ENCODE assay signal across 8 cellular contexts in the genomic region with DNA sequence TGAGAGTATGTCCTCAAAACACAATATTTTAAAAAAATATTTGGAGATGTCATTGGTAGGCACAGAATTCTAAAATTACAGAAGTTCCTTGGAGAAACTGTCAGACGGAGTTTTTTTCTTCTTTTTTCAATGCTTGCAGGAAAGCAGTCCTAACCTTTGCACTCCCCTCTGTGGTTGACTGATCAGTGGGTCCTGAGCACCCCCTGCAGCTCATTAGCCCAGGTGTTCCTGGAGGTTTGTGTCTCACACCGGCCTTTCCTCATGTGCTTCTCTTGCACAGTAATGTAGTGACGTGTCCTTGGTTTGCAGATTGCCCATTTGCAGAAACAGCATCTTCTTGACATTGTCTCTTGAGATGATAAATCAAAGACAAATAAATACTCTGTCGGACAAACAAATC.
DNase-seq lines count a peak whose midpoint lies in the region; ATAC-seq, FAIRE-seq and TF ChIP-seq lines count a peak whose summit lies in the region.

No MANE protein-coding gene starts in this region.

- TF ChIP-seq POLR2A in GM12891 (IDR thresholded peaks at IDR 0.05; ENCODE audit: low read depth, low read length): no peak

- DNase-seq in GM12891 (ENCODE audit: insufficient read length, low spot score) (no peak), NCI-H345 (lab: John Stamatoyannopoulos, UW) (no peak), GM19240 (ENCODE audit: insufficient read length, low spot score) (no peak), NCI-H1436 (lab: John Stamatoyannopoulos, UW) (no peak)
- DNase-seq in stimulated activated CD4-positive, alpha-beta T cell treated with anti-CD3 and anti-CD28 coated beads, TNF-alpha, amount 100 ng/mL, for 24 hours (ENCODE audit: low read depth in 3 of 3): peak; percentile 42 to 67 (median 60)

- peaks cover 4% of the 10 kb centered on the region for H3K4me1 Mint-ChIP-seq in activated naive CD8-positive, alpha-beta T cell (ENCODE audit: low read depth)

- H3K27me3 Mint-ChIP-seq in activated naive CD8-positive, alpha-beta T cell: peaks cover 6% of the 10 kb centered on the region

- no peak overlapping the region for H3K4me3 Mint-ChIP-seq in activated naive CD8-positive, alpha-beta T cell

- H3K36me3 Mint-ChIP-seq in activated naive CD8-positive, alpha-beta T cell: no peaks in the 10 kb centered on the region

- peak overlapping the region; percentile 8 for H3K27ac Mint-ChIP-seq in activated naive CD8-positive, alpha-beta T cell

- 0 out of 3 replicates have a peak, but pooled peaks have one; percentile 61 for ATAC-seq in SK-N-SH treated with all-trans-retinoic acid at 6 μM for 48 hours
- ATAC-seq in GM21390 (IDR thresholded peaks at IDR 0.05; ENCODE audit: unreplicated experiment): no peak

- no peaks in the 10 kb centered on the region for H3K9me3 Mint-ChIP-seq in activated naive CD8-positive, alpha-beta T cell (ENCODE audit: low read depth)

- peak; percentile 41 for FAIRE-seq in GM12891 (lab: Jason Lieb, UNC)

TF ChIP-seq in GM12891, 5 proteins besides CTCF, POLR2A, EP300 and RAD21:
- TF ChIP-seq POU2F2 (IDR thresholded peaks at IDR 0.05; ENCODE audit: low read depth, low read length) (no peak), PAX5 (IDR thresholded peaks at IDR 0.05; ENCODE audit: insufficient read depth, low read length, severe bottlenecking) (peak; percentile 22)

TF ChIP-seq in SK-N-SH treated with all-trans-retinoic acid at 6 μM for 48 hours, 23 proteins besides CTCF, POLR2A, EP300 and RAD21:
- no peak for TF ChIP-seq SNAI2 (CRISPR knock-in tag; IDR thresholded peaks at IDR 0.05)
- TF ChIP-seq, protein P1, sequence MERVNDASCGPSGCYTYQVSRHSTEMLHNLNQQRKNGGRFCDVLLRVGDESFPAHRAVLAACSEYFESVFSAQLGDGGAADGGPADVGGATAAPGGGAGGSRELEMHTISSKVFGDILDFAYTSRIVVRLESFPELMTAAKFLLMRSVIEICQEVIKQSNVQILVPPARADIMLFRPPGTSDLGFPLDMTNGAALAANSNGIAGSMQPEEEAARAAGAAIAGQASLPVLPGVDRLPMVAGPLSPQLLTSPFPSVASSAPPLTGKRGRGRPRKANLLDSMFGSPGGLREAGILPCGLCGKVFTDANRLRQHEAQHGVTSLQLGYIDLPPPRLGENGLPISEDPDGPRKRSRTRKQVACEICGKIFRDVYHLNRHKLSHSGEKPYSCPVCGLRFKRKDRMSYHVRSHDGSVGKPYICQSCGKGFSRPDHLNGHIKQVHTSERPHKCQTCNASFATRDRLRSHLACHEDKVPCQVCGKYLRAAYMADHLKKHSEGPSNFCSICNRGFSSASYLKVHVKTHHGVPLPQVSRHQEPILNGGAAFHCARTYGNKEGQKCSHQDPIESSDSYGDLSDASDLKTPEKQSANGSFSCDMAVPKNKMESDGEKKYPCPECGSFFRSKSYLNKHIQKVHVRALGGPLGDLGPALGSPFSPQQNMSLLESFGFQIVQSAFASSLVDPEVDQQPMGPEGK (CRISPR knock-in tag; IDR thresholded peaks at IDR 0.05; ENCODE audit: borderline replicate concordance): no peak
- TF ChIP-seq ZNF70 (CRISPR knock-in tag; IDR thresholded peaks at IDR 0.05): no peak
- TF ChIP-seq, protein P2, sequence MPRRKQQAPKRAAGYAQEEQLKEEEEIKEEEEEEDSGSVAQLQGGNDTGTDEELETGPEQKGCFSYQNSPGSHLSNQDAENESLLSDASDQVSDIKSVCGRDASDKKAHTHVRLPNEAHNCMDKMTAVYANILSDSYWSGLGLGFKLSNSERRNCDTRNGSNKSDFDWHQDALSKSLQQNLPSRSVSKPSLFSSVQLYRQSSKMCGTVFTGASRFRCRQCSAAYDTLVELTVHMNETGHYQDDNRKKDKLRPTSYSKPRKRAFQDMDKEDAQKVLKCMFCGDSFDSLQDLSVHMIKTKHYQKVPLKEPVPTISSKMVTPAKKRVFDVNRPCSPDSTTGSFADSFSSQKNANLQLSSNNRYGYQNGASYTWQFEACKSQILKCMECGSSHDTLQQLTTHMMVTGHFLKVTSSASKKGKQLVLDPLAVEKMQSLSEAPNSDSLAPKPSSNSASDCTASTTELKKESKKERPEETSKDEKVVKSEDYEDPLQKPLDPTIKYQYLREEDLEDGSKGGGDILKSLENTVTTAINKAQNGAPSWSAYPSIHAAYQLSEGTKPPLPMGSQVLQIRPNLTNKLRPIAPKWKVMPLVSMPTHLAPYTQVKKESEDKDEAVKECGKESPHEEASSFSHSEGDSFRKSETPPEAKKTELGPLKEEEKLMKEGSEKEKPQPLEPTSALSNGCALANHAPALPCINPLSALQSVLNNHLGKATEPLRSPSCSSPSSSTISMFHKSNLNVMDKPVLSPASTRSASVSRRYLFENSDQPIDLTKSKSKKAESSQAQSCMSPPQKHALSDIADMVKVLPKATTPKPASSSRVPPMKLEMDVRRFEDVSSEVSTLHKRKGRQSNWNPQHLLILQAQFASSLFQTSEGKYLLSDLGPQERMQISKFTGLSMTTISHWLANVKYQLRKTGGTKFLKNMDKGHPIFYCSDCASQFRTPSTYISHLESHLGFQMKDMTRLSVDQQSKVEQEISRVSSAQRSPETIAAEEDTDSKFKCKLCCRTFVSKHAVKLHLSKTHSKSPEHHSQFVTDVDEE (CRISPR knock-in tag; IDR thresholded peaks at IDR 0.05): no peak
- no peak for TF ChIP-seq CSDC2 (CRISPR knock-in tag; IDR thresholded peaks at IDR 0.05)
- no peak for TF ChIP-seq ZNF8 (CRISPR knock-in tag; IDR thresholded peaks at IDR 0.05)
- no peak for TF ChIP-seq ZNF565 (CRISPR knock-in tag; conservative IDR thresholded peaks at IDR 0.05; ENCODE audit: low read depth)
- TF ChIP-seq, protein P3, sequence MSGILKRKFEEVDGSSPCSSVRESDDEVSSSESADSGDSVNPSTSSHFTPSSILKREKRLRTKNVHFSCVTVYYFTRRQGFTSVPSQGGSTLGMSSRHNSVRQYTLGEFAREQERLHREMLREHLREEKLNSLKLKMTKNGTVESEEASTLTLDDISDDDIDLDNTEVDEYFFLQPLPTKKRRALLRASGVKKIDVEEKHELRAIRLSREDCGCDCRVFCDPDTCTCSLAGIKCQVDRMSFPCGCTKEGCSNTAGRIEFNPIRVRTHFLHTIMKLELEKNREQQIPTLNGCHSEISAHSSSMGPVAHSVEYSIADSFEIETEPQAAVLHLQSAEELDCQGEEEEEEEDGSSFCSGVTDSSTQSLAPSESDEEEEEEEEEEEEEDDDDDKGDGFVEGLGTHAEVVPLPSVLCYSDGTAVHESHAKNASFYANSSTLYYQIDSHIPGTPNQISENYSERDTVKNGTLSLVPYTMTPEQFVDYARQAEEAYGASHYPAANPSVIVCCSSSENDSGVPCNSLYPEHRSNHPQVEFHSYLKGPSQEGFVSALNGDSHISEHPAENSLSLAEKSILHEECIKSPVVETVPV (CRISPR knock-in tag; IDR thresholded peaks at IDR 0.05): no peak
- TF ChIP-seq TCF4 (CRISPR knock-in tag; IDR thresholded peaks at IDR 0.05; ENCODE audit: borderline replicate concordance): no peak
- TF ChIP-seq GLIS3 (CRISPR knock-in tag; IDR thresholded peaks at IDR 0.05): no peak
- no peak for TF ChIP-seq TOX (CRISPR knock-in tag; IDR thresholded peaks at IDR 0.05; ENCODE audit: borderline replicate concordance)
- TF ChIP-seq ESRRG (CRISPR knock-in tag; IDR thresholded peaks at IDR 0.05): no peak
- no peak for TF ChIP-seq ARNTL (CRISPR knock-in tag; IDR thresholded peaks at IDR 0.05; ENCODE audit: borderline replicate concordance, low read depth)
- TF ChIP-seq, protein P4, sequence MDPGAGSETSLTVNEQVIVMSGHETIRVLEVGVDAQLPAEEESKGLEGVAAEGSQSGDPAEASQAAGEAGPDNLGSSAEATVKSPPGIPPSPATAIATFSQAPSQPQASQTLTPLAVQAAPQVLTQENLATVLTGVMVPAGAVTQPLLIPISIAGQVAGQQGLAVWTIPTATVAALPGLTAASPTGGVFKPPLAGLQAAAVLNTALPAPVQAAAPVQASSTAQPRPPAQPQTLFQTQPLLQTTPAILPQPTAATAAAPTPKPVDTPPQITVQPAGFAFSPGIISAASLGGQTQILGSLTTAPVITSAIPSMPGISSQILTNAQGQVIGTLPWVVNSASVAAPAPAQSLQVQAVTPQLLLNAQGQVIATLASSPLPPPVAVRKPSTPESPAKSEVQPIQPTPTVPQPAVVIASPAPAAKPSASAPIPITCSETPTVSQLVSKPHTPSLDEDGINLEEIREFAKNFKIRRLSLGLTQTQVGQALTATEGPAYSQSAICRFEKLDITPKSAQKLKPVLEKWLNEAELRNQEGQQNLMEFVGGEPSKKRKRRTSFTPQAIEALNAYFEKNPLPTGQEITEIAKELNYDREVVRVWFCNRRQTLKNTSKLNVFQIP (CRISPR knock-in tag; IDR thresholded peaks at IDR 0.05; ENCODE audit: borderline replicate concordance, low read depth): no peak
- TF ChIP-seq ISL1 (CRISPR knock-in tag; IDR thresholded peaks at IDR 0.05): no peak

Comparison
In these comparisons a context has a peak if more than half of its experiments do, and no peak if none do; other contexts are left out.
1. DNase-seq: peak in stimulated activated CD4-positive, alpha-beta T cell treated with anti-CD3 and anti-CD28 coated beads, TNF-alpha, amount 100 ng/mL, for 24 hours (3 of 3); none in GM12891 (single experiment), NCI-H345 (single experiment), GM19240 (single experiment) and NCI-H1436 (single experiment).